ENCODE assay signal across 14 cellular contexts in the genomic region with DNA sequence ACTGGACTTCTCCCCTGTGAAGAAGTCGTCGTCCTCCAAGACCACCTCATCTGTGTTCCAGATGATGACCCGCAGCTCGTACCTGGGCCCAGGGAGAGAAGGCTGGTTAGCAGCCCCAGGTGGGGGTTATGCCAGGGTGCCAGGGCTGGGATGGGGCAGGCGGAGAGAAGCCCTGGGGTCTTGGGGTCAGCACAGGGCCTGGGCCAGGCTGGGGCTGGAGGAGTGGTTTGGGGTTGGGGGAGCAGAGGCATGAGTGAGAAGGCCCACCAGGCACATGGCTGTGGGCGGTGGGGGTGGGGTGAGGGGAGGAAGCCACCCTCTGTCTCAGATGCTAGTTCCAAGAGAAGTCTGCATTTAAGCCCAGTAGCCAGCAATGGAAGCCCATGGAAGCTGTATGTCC. TPM values are rescaled to one million over a fixed set of nuclear protein-coding genes. Genes with fewer than 3 reads are reported as not detected.
"Had no signal": no experiment of that assay in that cellular context is flagged by ENCODE, and none has a peak within 500 bp of the region (broad histone marks: within the 10 kb centered on the region; RNA-seq: fewer than 3 reads in every experiment).

No MANE protein-coding gene starts in this region.

- H3K27ac Mint-ChIP-seq: activated naive CD4-positive, alpha-beta T cell treated with anti-CD3 and anti-CD28 coated beads, Interleukin-2, amount 50 U/mL, for 72 hours; activated T-helper 2 cell treated with anti-CD3 and anti-CD28 coated beads, Interferon-gamma antibody, Interleukin-2, Interleukin-4, amounts not matched to agents 10 μg/mL and 5 μg/mL and 100 μg/mL, durations not matched to agents 14 hours and 24 hours and 36 hours; T-cell had no signal

- DNase-seq: activated CD4-positive, alpha-beta T cell treated with anti-CD3 and anti-CD28 coated beads, Interleukin-2, amount 50 U/mL, for 1 hour; T1000; uterus had no signal

- H3K9me3 Mint-ChIP-seq: activated naive CD4-positive, alpha-beta T cell treated with anti-CD3 and anti-CD28 coated beads, Interleukin-2, amount 50 U/mL, for 72 hours; activated T-helper 2 cell treated with anti-CD3 and anti-CD28 coated beads, Interferon-gamma antibody, Interleukin-2, Interleukin-4, amounts not matched to agents 10 μg/mL and 5 μg/mL and 100 μg/mL, durations not matched to agents 14 hours and 24 hours and 36 hours; T-cell; WTC11 had no signal

- H3K4me3 ChIP-seq: breast epithelium, esophagus muscularis mucosa, left lung, ovary, skin epidermis, uterus had no signal

- H3K27me3 Mint-ChIP-seq: T-cell had no signal

- H3K27ac ChIP-seq: breast epithelium, esophagus muscularis mucosa, left lung, ovary, skin epidermis, uterus had no signal

- H3K36me3 Mint-ChIP-seq: activated naive CD4-positive, alpha-beta T cell treated with anti-CD3 and anti-CD28 coated beads, Interleukin-2, amount 50 U/mL, for 72 hours; T-cell; WTC11 had no signal

- H3K4me1 ChIP-seq: breast epithelium, uterus had no signal

- H3K36me3 ChIP-seq: breast epithelium, esophagus muscularis mucosa, left lung, ovary, uterus had no signal

- H3K4me3 Mint-ChIP-seq: T-cell, WTC11 had no signal

- ATAC-seq: T-cell had no signal

- FAIRE-seq: islet of Langerhans had no signal

- H3K4me1 Mint-ChIP-seq: T-cell had no signal

- H3K27me3 ChIP-seq: breast epithelium, esophagus muscularis mucosa, left lung, ovary, uterus had no signal

- H3K9me3 ChIP-seq: breast epithelium, esophagus muscularis mucosa, left lung, ovary, uterus had no signal

RNA-seq across cellular contexts. Expression of gene OTOF, which starts 15.8 kb away (rescaled TPM):
- polyA plus RNA-seq: neural cell had no signal
